1 cellular context compared by ENCODE assay signal in the genomic region with DNA sequence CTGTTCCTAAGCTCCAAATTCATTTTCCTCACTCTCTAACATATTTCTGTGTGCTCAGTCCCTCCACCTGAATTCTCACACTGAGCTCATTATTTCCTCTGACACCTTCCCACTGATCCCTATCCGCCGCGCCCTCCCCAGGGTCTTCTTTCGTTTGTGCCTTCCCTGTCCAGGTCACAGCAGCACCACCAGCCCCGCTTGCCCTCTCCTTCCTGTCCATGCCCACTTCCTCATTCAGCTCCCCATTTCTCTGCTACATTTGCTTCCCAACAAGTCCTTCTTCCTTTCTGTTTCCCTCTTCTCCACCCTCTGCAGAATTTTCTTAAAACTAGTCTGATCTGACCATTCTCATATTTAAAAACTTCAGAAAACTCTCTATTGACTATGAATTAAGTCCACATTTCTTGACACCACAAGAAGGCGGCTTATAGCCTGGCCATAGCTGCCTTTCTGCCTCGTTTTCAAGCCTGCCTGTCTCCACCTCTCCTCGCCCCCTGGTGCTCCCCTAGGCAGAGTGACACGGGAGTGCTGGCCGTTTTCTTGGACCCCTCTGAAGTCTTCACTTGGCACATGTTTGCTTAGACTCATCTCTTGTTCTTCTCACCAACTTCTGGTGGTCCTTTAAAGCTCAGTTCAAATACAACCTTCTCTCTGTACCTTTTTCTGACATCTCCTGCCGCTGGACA.
TF ChIP-seq lines count a peak whose summit lies in the region.

No MANE protein-coding gene starts in this region.

TF ChIP-seq in K562, 482 proteins besides CTCF, POLR2A, EP300 and RAD21 (continued from another document):
- TF ChIP-seq POLR3A (IDR thresholded peaks at IDR 0.05; ENCODE audit: borderline replicate concordance, extremely low read depth, insufficient read depth, insufficient read length), result no peak
